18 cellular contexts compared by ENCODE assay signal in the genomic region with DNA sequence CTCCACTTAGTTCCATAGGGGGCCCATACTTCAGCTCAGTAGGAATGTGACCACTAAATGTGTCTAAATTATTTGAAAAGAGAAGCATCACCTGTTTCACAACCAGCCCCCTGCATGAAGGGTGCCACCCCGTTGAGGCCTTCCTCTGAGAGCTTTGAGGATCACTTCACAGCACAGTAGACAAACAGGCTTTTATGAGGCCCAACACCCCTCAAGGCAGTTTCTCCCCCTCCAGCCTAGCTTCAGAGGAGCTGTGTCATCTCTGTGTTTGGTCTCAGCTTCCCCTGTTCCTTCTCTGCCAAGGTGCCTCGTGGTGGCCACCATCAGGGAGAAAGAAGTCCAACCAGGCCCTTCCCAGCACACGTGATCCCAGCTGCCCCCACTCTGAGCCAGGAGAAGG. TPM values are rescaled to one million over a fixed set of nuclear protein-coding genes. Genes with fewer than 3 reads are reported as not detected.
A peak's percentile ranks its signal among the peaks of the same experiment; 100 is the strongest.
DNase-seq lines count a peak whose midpoint lies in the region; ATAC-seq and TF ChIP-seq lines count a peak whose summit lies in the region.
"Had no signal": no experiment of that assay in that cellular context is flagged by ENCODE, and none has a peak within 500 bp of the region (broad histone marks: within the 10 kb centered on the region; RNA-seq: fewer than 3 reads in every experiment).

No MANE protein-coding gene starts in this region.

- 0 out of 2 replicates have a peak overlapping the region, but pooled peaks have one; percentile 26 for H3K27ac ChIP-seq in RWPE1
- peak overlapping the region; percentile 71 for H3K27ac ChIP-seq in lower lobe of right lung
- H3K27ac ChIP-seq in spleen, result peak overlapping the region; percentile 32 to 85 (median 66)
- H3K27ac ChIP-seq: colonic mucosa, GM23248 had no signal

- H3K27me3 ChIP-seq in lower lobe of right lung (ENCODE audit: low read depth) (no peaks in the 10 kb centered on the region), spleen (replicated peaks in 1 of 7) (no peaks in the 10 kb centered on the region)
- H3K27me3 ChIP-seq: colonic mucosa had no signal

- intact Hi-C loops in lower lobe of right lung (cut with DNase I) (no loop called here), spleen (cut with DNase I; ENCODE audit: low total_unique reads) (no loop called here)

- DNase-seq in ELF-1 (ENCODE audit: low read depth, low spot score), result peak; percentile 58
- DNase-seq in RWPE1 (ENCODE audit: low spot score), result no peak
- DNase-seq in lower lobe of right lung, result no peak
- DNase-seq in spleen, result no peak
- no peak for DNase-seq in SW 1271 (lab: John Stamatoyannopoulos, UW)
- no peak for DNase-seq in mucosa of gallbladder (ENCODE audit: low spot score)
- DNase-seq: activated naive CD4-positive, alpha-beta T cell treated with anti-CD3 and anti-CD28 coated beads, Interleukin-2, amount 50 U/mL, for 16 hours; activated T-cell treated with anti-CD3 and anti-CD28 coated beads, Interleukin-2, amount 50 U/mL, for 72 hours; CD8-positive, alpha-beta T cell; colonic mucosa; GM23248; NCI-H1105; NCI-H2107; NCI-H526 treated with DMSO at 0.1 percent for 48 hours; OCI-M1; SHP77 treated with DMSO at 0.1 percent for 48 hours had no signal

- H3K9me3 ChIP-seq in lower lobe of right lung, result no peaks in the 10 kb centered on the region
- H3K9me3 ChIP-seq in spleen, result no peaks in the 10 kb centered on the region
- H3K9me3 ChIP-seq: colonic mucosa had no signal

- 33 to 46% (median 43%) methylated on average over 3 of the region's 3 CpGs for WGBS in spleen, 5 donors

- no peak for TF ChIP-seq POLR2A in spleen (IDR thresholded peaks at IDR 0.05)

- CTCF ChIA-PET in RWPE1 (lab: Yijun Ruan, JAX), result interaction anchor here (0.6 kb wide), 1 partner anchor 41 kb away, joined by 4 read pairs; no protein-coding TSS in a partner anchor

- POLR2A ChIA-PET in RWPE1 (lab: Yijun Ruan, JAX; ENCODE audit: low non-redundant PET), result no interaction called here

- H3K4me1 ChIP-seq in lower lobe of right lung, result peaks cover 12% of the 10 kb centered on the region
- peaks cover 0 to 28% (median 11%) of the 10 kb centered on the region in 6 donors for H3K4me1 ChIP-seq in spleen
- H3K4me1 ChIP-seq: colonic mucosa had no signal

- peak; percentile 79 to 83 for ATAC-seq in lower lobe of right lung
- ATAC-seq in GM21825 (IDR thresholded peaks at IDR 0.05; ENCODE audit: unreplicated experiment), result no peak
- ATAC-seq: activated CD4-positive, CD25-positive, alpha-beta regulatory T cell treated with anti-CD3 and anti-CD28 coated beads, Interleukin-2, amount 50 U/mL, for 24 hours; activated T-cell treated with anti-CD3 and anti-CD28 coated beads, Interleukin-2, amount 50 U/mL, for 72 hours; CD8-positive, alpha-beta T cell had no signal

- H3K4me3 ChIP-seq in lower lobe of right lung (no peak overlapping the region), spleen (no peak overlapping the region)
- H3K4me3 ChIP-seq: colonic mucosa, GM23248 had no signal

- H3K36me3 ChIP-seq in lower lobe of right lung (no peaks in the 10 kb centered on the region), spleen (peaks cover 0 to 28% (median 0%) of the 10 kb centered on the region in 6 donors)
- H3K36me3 ChIP-seq: colonic mucosa had no signal

- TF ChIP-seq CTCF in RWPE1 (conservative IDR thresholded peaks at IDR 0.05; ENCODE audit: low read depth) (no peak), lower lobe of right lung (IDR thresholded peaks at IDR 0.05) (no peak), spleen (IDR thresholded peaks at IDR 0.05 in 8 of 11, conservative IDR thresholded peaks at IDR 0.05 in 3 of 11) (no peak)

RNA-seq across cellular contexts. Expression of gene DUSP7, which starts 21.5 kb away (rescaled TPM):
- total RNA-seq in lower lobe of right lung (28.8 TPM), spleen (10 to 100 TPM; 31.5 to 68.6 (median 42.6) TPM), mucosa of gallbladder (20.4 TPM)
- 10 to 100 TPM in 1 of 3 donors, 1 to 10 TPM in 2; 5.4 to 20.1 (median 6.9) TPM for polyA plus RNA-seq in spleen
